Comparison of ENCODE assay signal across 8 cellular contexts in genomic region chr12:45232771-45233372, GRCh38. TPM values are rescaled to one million over a fixed set of nuclear protein-coding genes. Genes with fewer than 3 reads are reported as not detected.
DNase-seq lines count a peak whose midpoint lies in the region; ATAC-seq and TF ChIP-seq lines count a peak whose summit lies in the region.

No MANE protein-coding gene starts in this region.

- ATAC-seq in GM19035 (IDR thresholded peaks at IDR 0.05; ENCODE audit: unreplicated experiment): peak; percentile 59

- H3K4me3 Mint-ChIP-seq in glutamatergic neuron (ENCODE audit: unreplicated experiment): no peak overlapping the region

- no peaks in the 10 kb centered on the region for H3K9me3 Mint-ChIP-seq in glutamatergic neuron (ENCODE audit: unreplicated experiment)

- H3K36me3 Mint-ChIP-seq in glutamatergic neuron (ENCODE audit: unreplicated experiment): no peaks in the 10 kb centered on the region

- no peak overlapping the region for H3K4me3 ChIP-seq in astrocyte of the cerebellum (ENCODE audit: low read depth, low read length)

- H3K27ac Mint-ChIP-seq in glutamatergic neuron (ENCODE audit: unreplicated experiment): no peak overlapping the region

- in situ Hi-C loops in astrocyte of the cerebellum (cut with HindIII; ENCODE audit: low sequenced_read_pairs): no loop called here

- H3K4me1 Mint-ChIP-seq in glutamatergic neuron (ENCODE audit: low read depth, unreplicated experiment): peaks cover 15% of the 10 kb centered on the region

- TF ChIP-seq CTCF in astrocyte of the cerebellum (IDR thresholded peaks at IDR 0.05; ENCODE audit: low read depth, low read length, missing control alignments): no peak
- TF ChIP-seq CTCF in glutamatergic neuron (IDR thresholded peaks at IDR 0.05; ENCODE audit: partially characterized antibody, unreplicated experiment): no peak

- no peaks in the 10 kb centered on the region for H3K27me3 Mint-ChIP-seq in glutamatergic neuron (ENCODE audit: unreplicated experiment)

- peak; percentile 97 for DNase-seq in A172 (ENCODE audit: low spot score)
- DNase-seq in HT-29 (ENCODE audit: low spot score): peak; percentile 72
- peak; percentile 90 for DNase-seq in astrocyte of the cerebellum (ENCODE audit: low read depth)
- peak; percentile 99 for DNase-seq in iris pigment epithelial cell (ENCODE audit: low read depth)
- DNase-seq in stimulated activated CD8-positive, alpha-beta memory T cell treated with anti-CD3 and anti-CD28 coated beads, Interleukin-15, amount 100 ng/mL, for 48 hours (ENCODE audit: low read depth in 2 of 2): peak; percentile 16 to 34
- DNase-seq in RPMI8226: no peak
- no peak for DNase-seq in glutamatergic neuron

RNA-seq across cellular contexts. Expression of gene ANO6, which starts 17.0 kb away (rescaled TPM):
- total RNA-seq in A172 (2014; rRNA removed; shearing (Covaris generic)): 99.9 and 105 TPM in 2 replicates
- 28.3 and 30.5 TPM in 2 replicates for total RNA-seq in HT-29 (2014; rRNA removed; shearing (Covaris generic))
- total RNA-seq in glutamatergic neuron (ENCODE audit: unreplicated experiment): 35.9 TPM

Comparison
In these comparisons a context has a peak if more than half of its experiments do, and no peak if none do; other contexts are left out.
1. DNase-seq: peak in A172 (single experiment), HT-29 (single experiment), astrocyte of the cerebellum (single experiment), iris pigment epithelial cell (single experiment) and stimulated activated CD8-positive, alpha-beta memory T cell treated with anti-CD3 and anti-CD28 coated beads, Interleukin-15, amount 100 ng/mL, for 48 hours (2 of 2); none in RPMI8226 (single experiment) and glutamatergic neuron (single experiment).